ENCODE assay signal across 12 cellular contexts in the genomic region with DNA sequence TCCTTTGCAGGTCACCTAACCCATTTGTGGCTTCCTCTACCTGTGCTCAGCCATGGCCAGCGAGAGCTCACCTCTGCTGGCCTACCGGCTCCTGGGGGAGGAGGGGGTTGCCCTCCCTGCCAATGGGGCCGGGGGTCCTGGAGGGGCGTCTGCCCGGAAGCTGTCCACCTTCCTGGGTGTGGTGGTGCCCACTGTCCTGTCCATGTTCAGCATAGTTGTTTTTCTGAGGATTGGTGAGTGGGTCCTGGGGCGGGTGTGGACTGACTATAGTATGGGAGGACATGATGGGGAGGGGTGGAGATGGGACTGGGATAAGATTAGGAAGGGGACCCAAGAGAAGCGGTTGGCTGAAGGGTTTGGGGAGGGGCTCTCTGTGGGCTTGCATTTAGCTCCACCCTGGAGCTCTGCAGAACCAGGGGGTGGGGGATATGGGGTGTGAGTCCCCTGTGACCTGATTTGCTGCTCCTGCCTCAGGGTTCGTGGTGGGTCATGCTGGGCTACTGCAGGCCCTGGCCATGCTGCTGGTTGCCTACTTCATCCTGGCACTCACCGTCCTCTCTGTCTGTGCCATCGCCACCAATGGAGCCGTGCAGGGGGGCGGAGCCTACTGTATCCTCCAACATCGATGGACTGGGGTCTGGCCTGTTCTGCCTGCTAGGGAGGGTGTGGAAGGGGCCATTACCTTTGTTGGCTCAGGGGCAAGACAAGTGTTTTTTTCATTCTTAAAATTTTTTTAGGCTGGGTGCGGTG. TPM values are rescaled to one million over a fixed set of nuclear protein-coding genes. Genes with fewer than 3 reads are reported as not detected.
DNase-seq lines count a peak whose midpoint lies in the region; ATAC-seq and TF ChIP-seq lines count a peak whose summit lies in the region.
"Had no signal": no experiment of that assay in that cellular context is flagged by ENCODE, and none has a peak within 500 bp of the region (broad histone marks: within the 10 kb centered on the region; RNA-seq: fewer than 3 reads in every experiment).

No MANE protein-coding gene starts in this region.

- no peaks in the 10 kb centered on the region for H3K9me2 ChIP-seq in Karpas-422 (replicated peaks; ENCODE audit: insufficient read depth, low read length)

- H3K4me3 Mint-ChIP-seq in activated naive CD4-positive, alpha-beta T cell treated with anti-CD3 and anti-CD28 coated beads, Interleukin-2, amount 50 U/mL, for 24 hours: peak overlapping the region; percentile 89
- peak overlapping the region in 4 of 5 experiments; percentile 22 to 96 (median 44) for H3K4me3 Mint-ChIP-seq in brain

- H3K27me3 ChIP-seq in Karpas-422 (ENCODE audit: low read length) (no peaks in the 10 kb centered on the region), spleen (replicated peaks in 1 of 7) (no peaks in the 10 kb centered on the region), sigmoid colon (no peaks in the 10 kb centered on the region)
- H3K27me3 ChIP-seq: BE2C had no signal

- peak overlapping the region; percentile 100 for H3K4me2 ChIP-seq in Karpas-422 (ENCODE audit: low read depth, low read length, poor library complexity, severe bottlenecking)

- no peak overlapping the region for H3K27ac ChIP-seq in Karpas-422 (ENCODE audit: low read length)
- peak overlapping the region in 3 of 8 donors; percentile 90 to 95 (median 92) for H3K27ac ChIP-seq in spleen
- H3K27ac ChIP-seq in sigmoid colon: no peak overlapping the region

- peaks cover 20% of the 10 kb centered on the region for H3K4me1 Mint-ChIP-seq in activated naive CD4-positive, alpha-beta T cell treated with anti-CD3 and anti-CD28 coated beads, Interleukin-2, amount 50 U/mL, for 24 hours
- H3K4me1 Mint-ChIP-seq in brain: peaks cover 5% of the 10 kb centered on the region

- H3K36me3 ChIP-seq in Karpas-422 (ENCODE audit: insufficient read depth, low read length) (no peaks in the 10 kb centered on the region; the same call in 1 of the 2 replicates), spleen (peaks cover 0 to 55% (median 24%) of the 10 kb centered on the region in 6 donors), sigmoid colon (peaks cover 0 to 15% (median 0%) of the 10 kb centered on the region in 4 donors)
- H3K36me3 ChIP-seq: BE2C had no signal

- peak overlapping the region; percentile 93 for H3K9ac ChIP-seq in Karpas-422 (ENCODE audit: low read length)

- TF ChIP-seq POLR2A in spleen (IDR thresholded peaks at IDR 0.05) (no peak), sigmoid colon (IDR thresholded peaks at IDR 0.05) (no peak)

- no peak for TF ChIP-seq EP300 in sigmoid colon (IDR thresholded peaks at IDR 0.05)

- no peak for ATAC-seq in GM18868 (IDR thresholded peaks at IDR 0.05; ENCODE audit: unreplicated experiment)
- ATAC-seq: Panc1 had no signal

- H3K79me2 ChIP-seq in Karpas-422 (ENCODE audit: low read length): peaks cover 40% of the 10 kb centered on the region

- 0 out of 2 replicates have a peak, but pooled peaks cover 2% of the 10 kb centered on the region for H4K20me1 ChIP-seq in Karpas-422 (ENCODE audit: insufficient read depth, low read depth, low read length)

- DNase-seq in activated naive CD4-positive, alpha-beta T cell treated with anti-CD3 and anti-CD28 coated beads, Interleukin-2, amount 50 U/mL, for 16 hours: no peak
- DNase-seq in Karpas-422 (no peak), spleen (peak; percentile 78), NAMALWA (ENCODE audit: low spot score) (no peak), sigmoid colon (no peak)
- DNase-seq: BE2C, NCI-H1694, NCI-H510A treated with DMSO at 0.1 percent for 48 hours had no signal

- TF ChIP-seq CTCF in brain (conservative IDR thresholded peaks at IDR 0.05): no peak
- TF ChIP-seq CTCF in spleen (IDR thresholded peaks at IDR 0.05 in 8 of 11, conservative IDR thresholded peaks at IDR 0.05 in 3 of 11): no peak
- TF ChIP-seq CTCF in sigmoid colon (IDR thresholded peaks at IDR 0.05): no peak

- WGBS in spleen, 5 donors: 91 to 96% (median 93%) methylated on average over 13 to 14 of the region's 14 CpGs
- WGBS in sigmoid colon, 2 donors: 94% methylated on average over 14 of the region's 14 CpGs

- H2AFZ ChIP-seq in Karpas-422 (ENCODE audit: low read length): no peak overlapping the region

- H3K9me3 ChIP-seq in Karpas-422 (ENCODE audit: low read length) (no peaks in the 10 kb centered on the region), spleen (no peaks in the 10 kb centered on the region), sigmoid colon (no peaks in the 10 kb centered on the region)
- H3K9me3 ChIP-seq: BE2C had no signal

- peaks cover 5% of the 10 kb centered on the region for H3K36me3 Mint-ChIP-seq in activated naive CD4-positive, alpha-beta T cell treated with anti-CD3 and anti-CD28 coated beads, Interleukin-2, amount 50 U/mL, for 24 hours
- peaks cover 4% of the 10 kb centered on the region for H3K36me3 Mint-ChIP-seq in brain

- H3K27me3 Mint-ChIP-seq in activated naive CD4-positive, alpha-beta T cell treated with anti-CD3 and anti-CD28 coated beads, Interleukin-2, amount 50 U/mL, for 24 hours: no peaks in the 10 kb centered on the region
- H3K27me3 Mint-ChIP-seq in brain: peaks cover 6% of the 10 kb centered on the region

- H3K4me1 ChIP-seq in Karpas-422 (ENCODE audit: low read length) (peaks cover 18% of the 10 kb centered on the region), spleen (peaks cover 12 to 64% (median 32%) of the 10 kb centered on the region in 6 donors), sigmoid colon (peaks cover 0 to 25% (median 12%) of the 10 kb centered on the region in 4 donors)

- intact Hi-C loops in spleen (cut with DNase I; ENCODE audit: low total_unique reads): loop anchor here (10.0 kb wide), 1 partner anchor 150 kb away; a partner anchor contains a TSS
- intact Hi-C loops in sigmoid colon (cut with DNase I): loop anchor here (10.0 kb wide), 1 partner anchor 270 kb away; a partner anchor contains a TSS

- H3K4me3 ChIP-seq in Karpas-422 (ENCODE audit: low read length): peak overlapping the region; percentile 88; the same call in 1 of the 2 replicates
- H3K4me3 ChIP-seq in spleen: peak overlapping the region in 2 of 8 donors; percentile 87 to 96
- H3K4me3 ChIP-seq in sigmoid colon: no peak overlapping the region

- H3K27ac Mint-ChIP-seq in activated naive CD4-positive, alpha-beta T cell treated with anti-CD3 and anti-CD28 coated beads, Interleukin-2, amount 50 U/mL, for 24 hours: no peak overlapping the region
- H3K27ac Mint-ChIP-seq in brain: no peak overlapping the region

- H3K9me3 Mint-ChIP-seq in activated naive CD4-positive, alpha-beta T cell treated with anti-CD3 and anti-CD28 coated beads, Interleukin-2, amount 50 U/mL, for 24 hours: no peaks in the 10 kb centered on the region
- H3K9me3 Mint-ChIP-seq in brain: peaks cover 0 to 2% (median 0%) of the 10 kb centered on the region in 5 experiments

RNA-seq across cellular contexts. Expression of a gene that starts 1.8 kb away (rescaled TPM):
- total RNA-seq in Karpas-422 (2014; rRNA removed; shearing (Covaris generic); ENCODE audit: low replicate concordance): 21.0 and 33.9 TPM in 2 replicates
- polyA plus RNA-seq in brain (ENCODE audit: insufficient read depth, low read depth, low replicate concordance) (15.7 TPM), spleen (10 to 100 TPM; 17.0 to 48.4 (median 39.3) TPM), sigmoid colon (10 to 100 TPM in 1 of 3 donors, 1 to 10 TPM in 2; 2.5 to 34.2 (median 4.2) TPM)
- total RNA-seq in spleen (100 to 1,000 TPM in 1 of 7 donors, 10 to 100 TPM in 6; 34.4 to 109 (median 55.7) TPM), sigmoid colon (10 to 100 TPM; 10.4 to 17.9 (median 14.8) TPM)

RNA-seq across cellular contexts. Expression of a gene that starts 12.9 kb away (rescaled TPM):
- 19.5 and 30.5 TPM in 2 replicates for total RNA-seq in Karpas-422 (2014; rRNA removed; shearing (Covaris generic); ENCODE audit: low replicate concordance)
- 26.8 TPM for polyA plus RNA-seq in brain (ENCODE audit: insufficient read depth, low read depth, low replicate concordance)
- total RNA-seq in spleen: 10 to 100 TPM; 17.6 to 30.2 (median 22.2) TPM
- polyA plus RNA-seq in spleen: 10 to 100 TPM; 12.4 to 22.4 (median 14.8) TPM
- total RNA-seq in sigmoid colon: 10 to 100 TPM; 37.8 to 79.7 (median 51.1) TPM
- polyA plus RNA-seq in sigmoid colon: 10 to 100 TPM; 12.0 to 45.9 (median 18.0) TPM

RNA-seq across cellular contexts. Expression of a gene that starts 20.6 kb away (rescaled TPM):
- total RNA-seq in Karpas-422 (2014; rRNA removed; shearing (Covaris generic); ENCODE audit: low replicate concordance): 65.8 and 103 TPM in 2 replicates
- polyA plus RNA-seq in brain (ENCODE audit: insufficient read depth, low read depth, low replicate concordance) (68.3 TPM), spleen (100 to 1,000 TPM in 1 of 3 donors, 10 to 100 TPM in 2; 54.7 to 104 (median 92.6) TPM), sigmoid colon (100 to 1,000 TPM in 1 of 3 donors, 10 to 100 TPM in 2; 31.8 to 106 (median 38.6) TPM)
- total RNA-seq in spleen (100 to 1,000 TPM in 4 of 7 donors, 10 to 100 TPM in 3; 67.0 to 160 (median 132) TPM), sigmoid colon (10 to 100 TPM; 42.1 to 64.3 (median 51.4) TPM)

RNA-seq across cellular contexts. Expression of a gene that starts 27.0 kb away (rescaled TPM):
- total RNA-seq in Karpas-422 (2014; rRNA removed; shearing (Covaris generic); ENCODE audit: low replicate concordance): 9.3 and 21.6 TPM in 2 replicates
- polyA plus RNA-seq in brain (ENCODE audit: insufficient read depth, low read depth, low replicate concordance) (3.0 TPM), spleen (10 to 100 TPM; 14.8 to 34.7 (median 21.4) TPM), sigmoid colon (10 to 100 TPM in 2 of 3 donors, 1 to 10 TPM in 1; 5.1 to 29.1 (median 10.2) TPM)
- total RNA-seq in spleen (100 to 1,000 TPM in 5 of 7 donors, 10 to 100 TPM in 2; 82.9 to 157 (median 109) TPM), sigmoid colon (10 to 100 TPM; 23.9 to 35.5 (median 29.3) TPM)

RNA-seq across cellular contexts. Expression of a gene that starts 35.2 kb away (rescaled TPM):
- 3.3 and 17.2 TPM in 2 replicates for total RNA-seq in Karpas-422 (2014; rRNA removed; shearing (Covaris generic); ENCODE audit: low replicate concordance)
- polyA plus RNA-seq in brain (ENCODE audit: insufficient read depth, low read depth, low replicate concordance) (1.1 TPM), spleen (1 to 10 TPM; 4.2 to 6.9 (median 5.1) TPM), sigmoid colon (1 to 10 TPM; 1.8 to 5.3 (median 1.8) TPM)
- total RNA-seq in spleen (1 to 10 TPM; 1.3 to 5.6 (median 2.8) TPM), sigmoid colon (1 to 10 TPM; 2.4 to 7.1 (median 3.1) TPM)
